ENCODE assay signal across 17 cellular contexts in the genomic region with DNA sequence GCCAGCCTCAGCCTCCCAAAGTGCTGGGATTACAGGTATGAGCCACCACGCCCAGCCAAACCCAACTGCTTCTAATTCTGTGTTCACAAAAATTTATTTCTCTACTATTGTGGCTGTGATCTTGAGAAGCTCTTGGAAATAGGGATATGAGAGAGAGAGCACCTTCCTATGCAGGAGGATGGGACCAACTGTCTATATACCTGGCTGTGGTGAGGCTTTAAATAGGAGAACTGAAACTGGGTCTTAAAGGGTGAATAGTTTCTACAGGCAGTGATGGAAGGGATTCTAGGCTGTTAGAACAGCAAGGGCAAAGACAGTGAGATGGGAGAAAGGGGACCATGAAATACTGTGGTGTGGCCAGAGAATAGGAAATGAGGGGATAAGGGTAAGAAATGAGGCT. TPM values are rescaled to one million over a fixed set of nuclear protein-coding genes. Genes with fewer than 3 reads are reported as not detected.
A peak's percentile ranks its signal among the peaks of the same experiment; 100 is the strongest.
DNase-seq lines count a peak whose midpoint lies in the region; ATAC-seq, FAIRE-seq and TF ChIP-seq lines count a peak whose summit lies in the region.
"Had no signal": no experiment of that assay in that cellular context is flagged by ENCODE, and none has a peak within 500 bp of the region (broad histone marks: within the 10 kb centered on the region; RNA-seq: fewer than 3 reads in every experiment).

No MANE protein-coding gene starts in this region.

- peaks cover 4% of the 10 kb centered on the region for H3K4me1 Mint-ChIP-seq in memory B cell
- H3K4me1 Mint-ChIP-seq in stimulated activated naive B cell treated with anti-CD40 and anti-IgM and Interleukin-4, amounts not matched to agents 10 μg/mL and 1 μg/mL and 100 μg/mL, for 72 hours: peaks cover 7 to 8% of the 10 kb centered on the region in 2 donors

- H3K9me3 Mint-ChIP-seq in memory B cell: no peaks in the 10 kb centered on the region
- no peaks in the 10 kb centered on the region for H3K9me3 Mint-ChIP-seq in stimulated activated naive B cell treated with anti-CD40 and anti-IgM and Interleukin-4, amounts not matched to agents 10 μg/mL and 1 μg/mL and 100 μg/mL, for 72 hours
- H3K9me3 Mint-ChIP-seq: CD8-positive, alpha-beta T cell; H9; IgD-negative memory B cell had no signal

- DNase-seq in GM12892 (ENCODE audit: insufficient read length) (no peak), RPMI8226 (peak; percentile 56), memory B cell (ENCODE audit: low spot score in 2 of 2) (no peak), SHP77 treated with DMSO at 0.1 percent for 48 hours (lab: John Stamatoyannopoulos, UW) (no peak)
- DNase-seq in stimulated activated naive B cell treated with anti-CD40 and anti-IgM and Interleukin-4, amounts not matched to agents 10 μg/mL and 1 μg/mL and 100 μg/mL, for 72 hours: no peak
- no peak for DNase-seq in activated CD8-positive, alpha-beta memory T cell treated with anti-CD3 and anti-CD28 coated beads, Interleukin-2, amount 50 U/mL, for 48 hours
- DNase-seq: Calu3; CD8-positive, alpha-beta T cell; DMS79 treated with DMSO at 0.1 percent for 48 hours; GF-D8; H9; KBM-7 had no signal

- H3K27me3 Mint-ChIP-seq in memory B cell: no peaks in the 10 kb centered on the region
- H3K27me3 Mint-ChIP-seq in stimulated activated naive B cell treated with anti-CD40 and anti-IgM and Interleukin-4, amounts not matched to agents 10 μg/mL and 1 μg/mL and 100 μg/mL, for 72 hours: no peaks in the 10 kb centered on the region
- H3K27me3 Mint-ChIP-seq: B cell, IgD-negative memory B cell had no signal

- no peak overlapping the region for H3K27ac Mint-ChIP-seq in memory B cell
- peak overlapping the region; percentile 0 for H3K27ac Mint-ChIP-seq in stimulated activated naive B cell treated with anti-CD40 and anti-IgM and Interleukin-4, amounts not matched to agents 10 μg/mL and 1 μg/mL and 100 μg/mL, for 72 hours
- H3K27ac Mint-ChIP-seq: B cell; CD8-positive, alpha-beta T cell; H9; IgD-negative memory B cell had no signal

- no peak for TF ChIP-seq POLR2A in GM12892 (IDR thresholded peaks at IDR 0.05; ENCODE audit: low read depth, low read length)

- H3K36me3 Mint-ChIP-seq in memory B cell: peaks cover 23% of the 10 kb centered on the region
- peaks cover 37 to 53% of the 10 kb centered on the region in 2 donors for H3K36me3 Mint-ChIP-seq in stimulated activated naive B cell treated with anti-CD40 and anti-IgM and Interleukin-4, amounts not matched to agents 10 μg/mL and 1 μg/mL and 100 μg/mL, for 72 hours

- peak; percentile 48 for FAIRE-seq in GM12892 (lab: Jason Lieb, UNC)
- FAIRE-seq: H1, HepG2 had no signal

- H3K4me3 Mint-ChIP-seq in memory B cell: no peak overlapping the region
- H3K4me3 Mint-ChIP-seq in stimulated activated naive B cell treated with anti-CD40 and anti-IgM and Interleukin-4, amounts not matched to agents 10 μg/mL and 1 μg/mL and 100 μg/mL, for 72 hours: no peak overlapping the region
- H3K4me3 Mint-ChIP-seq: B cell; CD8-positive, alpha-beta T cell; H9; IgD-negative memory B cell had no signal

- ATAC-seq in memory B cell (ENCODE audit: low read depth) (peak; percentile 38), GM19324 (IDR thresholded peaks at IDR 0.05; ENCODE audit: low FRiP score, unreplicated experiment) (no peak)
- peak; percentile 89 to 92 for ATAC-seq in stimulated activated naive B cell treated with anti-CD40 and anti-IgM and Interleukin-4, amounts not matched to agents 10 μg/mL and 1 μg/mL and 100 μg/mL, for 72 hours (replicated peaks)
- ATAC-seq: CD8-positive, alpha-beta T cell; HepG2 had no signal

RNA-seq across cellular contexts. Expression of a gene that starts 8.3 kb away (rescaled TPM):
- 0.11 TPM for polyA plus RNA-seq in GM12892 (2012; ENCODE audit: missing spikeins)

RNA-seq across cellular contexts. Expression of a gene that starts 43.0 kb away (rescaled TPM):
- 1.4 TPM for polyA plus RNA-seq in GM12892 (2012; ENCODE audit: missing spikeins)
- polyA plus RNA-seq: IgD-negative memory B cell had no signal

RNA-seq across cellular contexts. Expression of a gene that starts 44.2 kb away (rescaled TPM):
- polyA plus RNA-seq in GM12892 (2012; ENCODE audit: missing spikeins): not detected
- polyA plus RNA-seq: HepG2, IgD-negative memory B cell had no signal

RNA-seq across cellular contexts. Expression of a gene that starts 51.1 kb away (rescaled TPM):
- 14.4 TPM for polyA plus RNA-seq in GM12892 (2012; ENCODE audit: missing spikeins)
